2 cellular contexts compared by ENCODE assay signal in genomic region chr5:178111925-178112324, GRCh38.
A peak's percentile ranks its signal among the peaks of the same experiment; 100 is the strongest.
TF ChIP-seq lines count a peak whose summit lies in the region.

No MANE protein-coding gene starts in this region.

TF ChIP-seq in SK-N-SH, 30 proteins besides CTCF, POLR2A, EP300 and RAD21:
- TF ChIP-seq USF1 (IDR thresholded peaks at IDR 0.05; ENCODE audit: borderline replicate concordance, low read depth) (no peak), NRF1 (IDR thresholded peaks at IDR 0.05; ENCODE audit: low read depth, low read length) (no peak), MXI1 (IDR thresholded peaks at IDR 0.05; ENCODE audit: low read depth, low read length) (peak; percentile 45; the same call in 1 of the 2 replicates), CHD2 (IDR thresholded peaks at IDR 0.05; ENCODE audit: low read length, partially characterized antibody) (peak; percentile 47), RCOR1 (IDR thresholded peaks at IDR 0.05; ENCODE audit: low read length) (peak; percentile 64), SMC3 (IDR thresholded peaks at IDR 0.05; ENCODE audit: low read depth, low read length) (no peak), NFIC (IDR thresholded peaks at IDR 0.05; ENCODE audit: borderline replicate concordance) (no peak), RFX5 (IDR thresholded peaks at IDR 0.05; ENCODE audit: low read length) (no peak), MEF2A (IDR thresholded peaks at IDR 0.05; ENCODE audit: borderline replicate concordance, low read depth) (no peak)

TF ChIP-seq in SK-N-SH treated with all-trans-retinoic acid at 6 μM for 48 hours, 23 proteins besides CTCF, POLR2A, EP300 and RAD21:
- TF ChIP-seq, protein P1, sequence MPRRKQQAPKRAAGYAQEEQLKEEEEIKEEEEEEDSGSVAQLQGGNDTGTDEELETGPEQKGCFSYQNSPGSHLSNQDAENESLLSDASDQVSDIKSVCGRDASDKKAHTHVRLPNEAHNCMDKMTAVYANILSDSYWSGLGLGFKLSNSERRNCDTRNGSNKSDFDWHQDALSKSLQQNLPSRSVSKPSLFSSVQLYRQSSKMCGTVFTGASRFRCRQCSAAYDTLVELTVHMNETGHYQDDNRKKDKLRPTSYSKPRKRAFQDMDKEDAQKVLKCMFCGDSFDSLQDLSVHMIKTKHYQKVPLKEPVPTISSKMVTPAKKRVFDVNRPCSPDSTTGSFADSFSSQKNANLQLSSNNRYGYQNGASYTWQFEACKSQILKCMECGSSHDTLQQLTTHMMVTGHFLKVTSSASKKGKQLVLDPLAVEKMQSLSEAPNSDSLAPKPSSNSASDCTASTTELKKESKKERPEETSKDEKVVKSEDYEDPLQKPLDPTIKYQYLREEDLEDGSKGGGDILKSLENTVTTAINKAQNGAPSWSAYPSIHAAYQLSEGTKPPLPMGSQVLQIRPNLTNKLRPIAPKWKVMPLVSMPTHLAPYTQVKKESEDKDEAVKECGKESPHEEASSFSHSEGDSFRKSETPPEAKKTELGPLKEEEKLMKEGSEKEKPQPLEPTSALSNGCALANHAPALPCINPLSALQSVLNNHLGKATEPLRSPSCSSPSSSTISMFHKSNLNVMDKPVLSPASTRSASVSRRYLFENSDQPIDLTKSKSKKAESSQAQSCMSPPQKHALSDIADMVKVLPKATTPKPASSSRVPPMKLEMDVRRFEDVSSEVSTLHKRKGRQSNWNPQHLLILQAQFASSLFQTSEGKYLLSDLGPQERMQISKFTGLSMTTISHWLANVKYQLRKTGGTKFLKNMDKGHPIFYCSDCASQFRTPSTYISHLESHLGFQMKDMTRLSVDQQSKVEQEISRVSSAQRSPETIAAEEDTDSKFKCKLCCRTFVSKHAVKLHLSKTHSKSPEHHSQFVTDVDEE (CRISPR knock-in tag; IDR thresholded peaks at IDR 0.05), result no peak
- TF ChIP-seq SNAI2 (CRISPR knock-in tag; IDR thresholded peaks at IDR 0.05) (no peak), CSRNP3 (CRISPR knock-in tag; IDR thresholded peaks at IDR 0.05) (no peak), RARB (CRISPR knock-in tag; IDR thresholded peaks at IDR 0.05) (no peak), ZNF8 (CRISPR knock-in tag; IDR thresholded peaks at IDR 0.05) (no peak), ZNF70 (CRISPR knock-in tag; IDR thresholded peaks at IDR 0.05) (no peak), ESRRG (CRISPR knock-in tag; IDR thresholded peaks at IDR 0.05) (no peak), BACH2 (CRISPR knock-in tag; IDR thresholded peaks at IDR 0.05; ENCODE audit: borderline replicate concordance) (no peak), ARNTL (CRISPR knock-in tag; IDR thresholded peaks at IDR 0.05; ENCODE audit: borderline replicate concordance, low read depth) (no peak), GLIS3 (CRISPR knock-in tag; IDR thresholded peaks at IDR 0.05) (no peak), ZNF565 (CRISPR knock-in tag; conservative IDR thresholded peaks at IDR 0.05; ENCODE audit: low read depth) (no peak), PPARA (CRISPR knock-in tag; IDR thresholded peaks at IDR 0.05; ENCODE audit: borderline replicate concordance) (no peak), ZFP30 (CRISPR knock-in tag; IDR thresholded peaks at IDR 0.05) (no peak), ISL1 (CRISPR knock-in tag; IDR thresholded peaks at IDR 0.05) (no peak), TCF4 (CRISPR knock-in tag; IDR thresholded peaks at IDR 0.05; ENCODE audit: borderline replicate concordance) (no peak)
- TF ChIP-seq, protein P2, sequence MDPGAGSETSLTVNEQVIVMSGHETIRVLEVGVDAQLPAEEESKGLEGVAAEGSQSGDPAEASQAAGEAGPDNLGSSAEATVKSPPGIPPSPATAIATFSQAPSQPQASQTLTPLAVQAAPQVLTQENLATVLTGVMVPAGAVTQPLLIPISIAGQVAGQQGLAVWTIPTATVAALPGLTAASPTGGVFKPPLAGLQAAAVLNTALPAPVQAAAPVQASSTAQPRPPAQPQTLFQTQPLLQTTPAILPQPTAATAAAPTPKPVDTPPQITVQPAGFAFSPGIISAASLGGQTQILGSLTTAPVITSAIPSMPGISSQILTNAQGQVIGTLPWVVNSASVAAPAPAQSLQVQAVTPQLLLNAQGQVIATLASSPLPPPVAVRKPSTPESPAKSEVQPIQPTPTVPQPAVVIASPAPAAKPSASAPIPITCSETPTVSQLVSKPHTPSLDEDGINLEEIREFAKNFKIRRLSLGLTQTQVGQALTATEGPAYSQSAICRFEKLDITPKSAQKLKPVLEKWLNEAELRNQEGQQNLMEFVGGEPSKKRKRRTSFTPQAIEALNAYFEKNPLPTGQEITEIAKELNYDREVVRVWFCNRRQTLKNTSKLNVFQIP (CRISPR knock-in tag; IDR thresholded peaks at IDR 0.05; ENCODE audit: borderline replicate concordance, low read depth), result no peak
- TF ChIP-seq, protein P3, sequence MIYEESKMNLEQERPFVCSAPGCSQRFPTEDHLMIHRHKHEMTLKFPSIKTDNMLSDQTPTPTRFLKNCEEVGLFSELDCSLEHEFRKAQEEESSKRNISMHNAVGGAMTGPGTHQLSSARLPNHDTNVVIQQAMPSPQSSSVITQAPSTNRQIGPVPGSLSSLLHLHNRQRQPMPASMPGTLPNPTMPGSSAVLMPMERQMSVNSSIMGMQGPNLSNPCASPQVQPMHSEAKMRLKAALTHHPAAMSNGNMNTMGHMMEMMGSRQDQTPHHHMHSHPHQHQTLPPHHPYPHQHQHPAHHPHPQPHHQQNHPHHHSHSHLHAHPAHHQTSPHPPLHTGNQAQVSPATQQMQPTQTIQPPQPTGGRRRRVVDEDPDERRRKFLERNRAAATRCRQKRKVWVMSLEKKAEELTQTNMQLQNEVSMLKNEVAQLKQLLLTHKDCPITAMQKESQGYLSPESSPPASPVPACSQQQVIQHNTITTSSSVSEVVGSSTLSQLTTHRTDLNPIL (CRISPR knock-in tag; IDR thresholded peaks at IDR 0.05; ENCODE audit: low read depth), result no peak
- TF ChIP-seq, protein P4, sequence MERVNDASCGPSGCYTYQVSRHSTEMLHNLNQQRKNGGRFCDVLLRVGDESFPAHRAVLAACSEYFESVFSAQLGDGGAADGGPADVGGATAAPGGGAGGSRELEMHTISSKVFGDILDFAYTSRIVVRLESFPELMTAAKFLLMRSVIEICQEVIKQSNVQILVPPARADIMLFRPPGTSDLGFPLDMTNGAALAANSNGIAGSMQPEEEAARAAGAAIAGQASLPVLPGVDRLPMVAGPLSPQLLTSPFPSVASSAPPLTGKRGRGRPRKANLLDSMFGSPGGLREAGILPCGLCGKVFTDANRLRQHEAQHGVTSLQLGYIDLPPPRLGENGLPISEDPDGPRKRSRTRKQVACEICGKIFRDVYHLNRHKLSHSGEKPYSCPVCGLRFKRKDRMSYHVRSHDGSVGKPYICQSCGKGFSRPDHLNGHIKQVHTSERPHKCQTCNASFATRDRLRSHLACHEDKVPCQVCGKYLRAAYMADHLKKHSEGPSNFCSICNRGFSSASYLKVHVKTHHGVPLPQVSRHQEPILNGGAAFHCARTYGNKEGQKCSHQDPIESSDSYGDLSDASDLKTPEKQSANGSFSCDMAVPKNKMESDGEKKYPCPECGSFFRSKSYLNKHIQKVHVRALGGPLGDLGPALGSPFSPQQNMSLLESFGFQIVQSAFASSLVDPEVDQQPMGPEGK (CRISPR knock-in tag; IDR thresholded peaks at IDR 0.05; ENCODE audit: borderline replicate concordance), result no peak
